In the genomic region with DNA sequence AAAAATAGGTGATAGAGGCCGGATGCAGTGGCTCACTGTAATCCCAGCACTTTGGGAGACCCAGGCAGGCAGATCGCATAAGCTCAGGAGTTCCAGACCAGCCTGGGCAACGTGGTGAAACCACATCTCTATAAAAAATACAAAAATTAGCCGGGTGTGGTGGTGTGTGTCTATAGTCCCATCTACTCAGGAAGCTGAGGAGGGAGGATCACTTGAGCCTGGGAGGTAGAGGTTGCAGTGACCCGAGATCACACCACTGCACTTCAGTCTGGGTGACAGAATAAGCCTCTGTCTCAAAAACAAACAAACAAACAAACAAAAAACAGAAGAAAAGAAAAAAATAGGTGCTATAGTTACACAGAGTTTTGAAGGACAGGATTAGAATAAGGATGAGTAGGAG, we compare ENCODE assay signal across 24 cellular contexts.
"Had no signal": no experiment of that assay in that cellular context is flagged by ENCODE, and none has a peak within 500 bp of the region (broad histone marks: within the 10 kb centered on the region; RNA-seq: fewer than 3 reads in every experiment).

No MANE protein-coding gene starts in this region.

- DNase-seq: activated CD4-positive, alpha-beta T cell treated with anti-CD3 and anti-CD28 coated beads for 36 hours; activated CD4-positive, alpha-beta T cell treated with anti-CD3 and anti-CD28 coated beads, Interleukin-2, amount 50 U/mL, for 48 hours; activated CD4-positive, CD25-positive, alpha-beta regulatory T cell; activated CD8-positive, alpha-beta memory T cell treated with anti-CD3 and anti-CD28 coated beads, Interleukin-2, amount 10 ng/mL, durations not matched to agents 7 days and 5 days; activated effector memory CD4-positive, alpha-beta T cell treated with Interleukin-2 at 50 U/mL for 16 hours; activated naive CD4-positive, alpha-beta T cell; activated T-cell treated with anti-CD3 and anti-CD28 coated beads, Interleukin-2, amount 50 U/mL, for 24 hours; amygdala; KG1; MG63; MV-4-11; NCI-H1092 treated with DMSO at 0.1 percent for 48 hours; NCI-H1417 treated with DMSO at 0.1 percent for 48 hours; NCI-H1694; NCI-H2029; NCI-H510A treated with DMSO at 0.1 percent for 48 hours; NCI-H69; NK-92 treated with Interleukin-12 subunit alpha and Interleukin-12 subunit beta, amount 100 ng/mL, for 24 hours; OCI-M1; RPMI8226 had no signal

- H3K9me3 ChIP-seq: MG63 had no signal

- H3K36me3 ChIP-seq: MG63 had no signal

- H3K4me3 ChIP-seq: MG63, SK-N-MC had no signal

- H3K27ac ChIP-seq: SK-N-MC, VCaP had no signal

- ATAC-seq: Panc1, Right ventricle myocardium inferior had no signal

- H3K27me3 ChIP-seq: MG63 had no signal
